ENCODE assay signal across 8 cellular contexts in the genomic region with DNA sequence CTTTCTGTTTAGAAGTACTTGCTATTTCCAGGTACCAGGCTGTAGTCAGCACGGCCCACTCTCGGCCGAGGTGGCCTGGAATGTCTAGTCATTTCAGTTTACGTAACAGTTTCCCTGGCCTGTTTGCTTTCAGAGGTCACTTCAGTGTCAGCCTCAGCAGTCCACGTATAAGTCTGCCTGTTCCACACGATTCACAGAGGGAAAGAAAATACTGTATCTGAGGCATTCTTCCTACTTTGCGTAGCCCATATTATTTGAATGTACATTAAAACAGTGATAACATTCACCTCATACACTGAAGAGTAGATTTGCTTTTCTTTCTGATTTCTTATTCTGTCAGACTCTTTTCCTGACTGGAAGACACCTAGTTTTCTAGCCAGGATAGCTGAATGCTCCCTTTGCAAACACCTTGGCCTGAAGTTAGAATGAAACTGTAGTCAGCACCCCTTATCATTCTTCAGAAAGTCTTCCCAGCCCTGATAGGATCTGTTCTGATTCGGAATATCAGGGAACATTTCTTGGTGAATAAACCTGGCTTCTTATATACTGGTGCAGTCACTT.
DNase-seq lines count a peak whose midpoint lies in the region; ATAC-seq lines count a peak whose summit lies in the region.

No MANE protein-coding gene starts in this region.

- ATAC-seq in GM21723 (IDR thresholded peaks at IDR 0.05; ENCODE audit: unreplicated experiment): no peak

- no peaks in the 10 kb centered on the region for H3K9me3 Mint-ChIP-seq in activated naive CD4-positive, alpha-beta T cell treated with anti-CD3 and anti-CD28 coated beads for 36 hours

- H3K27me3 ChIP-seq in SJSA1 (replicated peaks): no peaks in the 10 kb centered on the region

- H3K27ac Mint-ChIP-seq in activated naive CD4-positive, alpha-beta T cell treated with anti-CD3 and anti-CD28 coated beads for 36 hours: no peak overlapping the region

- no peaks in the 10 kb centered on the region for H3K27me3 Mint-ChIP-seq in activated naive CD4-positive, alpha-beta T cell treated with anti-CD3 and anti-CD28 coated beads for 36 hours (ENCODE audit: low read depth)

- H3K4me3 Mint-ChIP-seq in activated naive CD4-positive, alpha-beta T cell treated with anti-CD3 and anti-CD28 coated beads for 36 hours: no peak overlapping the region

- H3K36me3 ChIP-seq in SJSA1: no peaks in the 10 kb centered on the region

- intact Hi-C loops in activated naive CD4-positive, alpha-beta T cell treated with anti-CD3 and anti-CD28 coated beads for 36 hours (cut with micrococcal nuclease): no loop called here

- H3K4me1 Mint-ChIP-seq in activated naive CD4-positive, alpha-beta T cell treated with anti-CD3 and anti-CD28 coated beads for 36 hours (ENCODE audit: low read depth): peaks cover 42% of the 10 kb centered on the region

- H3K9me3 ChIP-seq in SJSA1 (replicated peaks): no peaks in the 10 kb centered on the region

- peaks cover 72% of the 10 kb centered on the region for H3K4me1 ChIP-seq in SJSA1 (replicated peaks)

- H3K36me3 Mint-ChIP-seq in activated naive CD4-positive, alpha-beta T cell treated with anti-CD3 and anti-CD28 coated beads for 36 hours (ENCODE audit: low read depth): no peaks in the 10 kb centered on the region

- CTCF ChIA-PET in activated naive CD4-positive, alpha-beta T cell treated with anti-CD3 and anti-CD28 coated beads for 36 hours (lab: Charles Lee): no interaction called here

- peak overlapping the region; percentile 93 for H3K27ac ChIP-seq in SJSA1

- no peak overlapping the region for H3K4me3 ChIP-seq in SJSA1

- peak; percentile 52 for DNase-seq in GF-D8 (lab: John Stamatoyannopoulos, UW)
- peak; percentile 65 to 72 for DNase-seq in SJSA1 (ENCODE audit: low read depth in 1 of 2, low spot score in 2 of 2)
- DNase-seq in globus pallidus (ENCODE audit: low spot score): peak; percentile 63
- DNase-seq in pulmonary artery endothelial cell (ENCODE audit: low read depth, low spot score): peak; percentile 76
- DNase-seq in GDM1 (lab: John Stamatoyannopoulos, UW): no peak
- no peak for DNase-seq in activated naive CD4-positive, alpha-beta T cell treated with anti-CD3 and anti-CD28 coated beads for 36 hours
- no peak for DNase-seq in activated CD4-positive, alpha-beta T cell treated with anti-CD3 and anti-CD28 coated beads for 4 hours

Comparison
In these comparisons a context has a peak if more than half of its experiments do, and no peak if none do; other contexts are left out.
1. DNase-seq: peak in GF-D8 (single experiment), SJSA1 (2 of 2), globus pallidus (single experiment) and pulmonary artery endothelial cell (single experiment); none in GDM1 (single experiment), activated naive CD4-positive, alpha-beta T cell treated with anti-CD3 and anti-CD28 coated beads for 36 hours (single experiment) and activated CD4-positive, alpha-beta T cell treated with anti-CD3 and anti-CD28 coated beads for 4 hours (0 of 2).